17 cellular contexts compared by ENCODE assay signal in the genomic region with DNA sequence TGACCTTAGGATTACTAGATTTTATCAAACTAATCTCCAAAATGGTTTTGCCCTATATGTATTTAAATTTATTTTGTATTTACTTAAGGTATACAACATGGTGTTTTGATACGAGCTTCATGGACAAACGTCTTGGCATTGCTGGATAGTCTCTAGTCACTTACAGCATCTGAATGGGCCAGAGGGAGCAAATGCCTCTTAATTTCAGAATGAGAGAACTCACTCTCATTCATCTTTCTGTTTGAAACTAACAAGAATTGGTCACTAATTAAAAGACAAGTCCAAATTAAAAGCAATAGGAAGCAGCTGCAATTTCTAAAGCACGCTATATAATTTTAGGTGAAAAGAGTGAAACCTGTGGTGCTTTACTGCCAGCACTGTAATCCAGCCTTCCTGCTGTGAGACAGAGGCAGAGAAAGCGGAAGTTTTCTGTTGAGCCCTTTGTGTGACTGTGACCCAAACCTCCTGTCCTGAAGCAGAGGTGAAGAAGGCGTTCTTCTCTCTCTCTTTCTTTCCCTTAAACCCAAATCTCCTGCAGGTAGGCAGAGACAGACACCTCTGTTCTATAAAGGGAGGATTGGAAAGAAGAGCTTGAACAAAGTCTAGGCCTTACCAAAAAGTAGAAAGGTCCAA.
DNase-seq lines count a peak whose midpoint lies in the region; ATAC-seq, FAIRE-seq and TF ChIP-seq lines count a peak whose summit lies in the region.
"Had no signal": no experiment of that assay in that cellular context is flagged by ENCODE, and none has a peak within 500 bp of the region (broad histone marks: within the 10 kb centered on the region; RNA-seq: fewer than 3 reads in every experiment).

No MANE protein-coding gene starts in this region.

- no peaks in the 10 kb centered on the region for H3K4me1 ChIP-seq in GM12878 (ENCODE audit: control insufficient read depth, insufficient read depth, low read length)
- H3K4me1 ChIP-seq: Peyer's patch, sigmoid colon had no signal

- H3K4me2 ChIP-seq in GM12878 (ENCODE audit: control insufficient read depth, insufficient read depth): no peak overlapping the region

- ATAC-seq in GM18867 (IDR thresholded peaks at IDR 0.05; ENCODE audit: unreplicated experiment) (peak; percentile 88), GM21619 (IDR thresholded peaks at IDR 0.05; ENCODE audit: unreplicated experiment) (peak; percentile 91), HG03432 (IDR thresholded peaks at IDR 0.05; ENCODE audit: unreplicated experiment) (peak; percentile 81), GM12878 (peak; percentile 74), GM21526 (IDR thresholded peaks at IDR 0.05; ENCODE audit: low FRiP score, unreplicated experiment) (no peak), GM18519 (IDR thresholded peaks at IDR 0.05; ENCODE audit: low FRiP score, unreplicated experiment) (no peak)
- ATAC-seq: left ventricle myocardium superior; stimulated activated naive CD8-positive, alpha-beta T cell treated with anti-CD3 and anti-CD28 coated beads, Interleukin-15, amount 100 ng/mL, for 72 hours; T-helper 17 cell had no signal

- no peak for TF ChIP-seq RAD21 in GM12878 (IDR thresholded peaks at IDR 0.05; ENCODE audit: insufficient read depth, low read depth, low read length)

- BruUV-seq in GM12878 (replicated peaks; lab: Mats Ljungman, UMichigan): no TSS peak

- no peaks in the 10 kb centered on the region for H3K79me2 ChIP-seq in GM12878 (ENCODE audit: control insufficient read depth, insufficient read depth, low read length)

- CTCF ChIA-PET in GM12878 (lab: Yijun Ruan, JAX): interaction anchor here (0.6 to 1.1 kb wide), 3 partner anchors 15 to 121 kb away, joined by 3 read pairs; no protein-coding TSS in a partner anchor

- TF ChIP-seq CTCF in GM12878 (IDR thresholded peaks at IDR 0.05 in 2 of 3, conservative IDR thresholded peaks at IDR 0.05 in 1 of 3; ENCODE audit: control insufficient read depth in 2 of 3, extremely low read depth in 1 of 3, insufficient read depth in 1 of 3, low read depth in 3 of 3, low read length in 3 of 3): no peak
- no peak for TF ChIP-seq CTCF in HFFc6 (IDR thresholded peaks at IDR 0.05)

- H3K9ac ChIP-seq in GM12878 (ENCODE audit: control insufficient read depth, insufficient read depth, low read length): no peak overlapping the region

- no peaks in the 10 kb centered on the region for H3K27me3 Mint-ChIP-seq in HFFc6 (ENCODE audit: insufficient read depth)
- H3K27me3 Mint-ChIP-seq: activated CD4-positive, alpha-beta memory T cell treated with anti-CD3 and anti-CD28 coated beads, Interleukin-2, amount 10 ng/mL, durations not matched to agents 7 days and 5 days; stimulated activated naive CD8-positive, alpha-beta T cell treated with anti-CD3 and anti-CD28 coated beads, Interleukin-15, amount 100 ng/mL, for 72 hours; T-helper 17 cell had no signal

- H4K20me1 ChIP-seq in GM12878 (ENCODE audit: control insufficient read depth, insufficient read depth): no peaks in the 10 kb centered on the region

- in situ Hi-C loops in GM12878 (cut with MboI): no loop called here

- H3K4me3 Mint-ChIP-seq in HFFc6: no peak overlapping the region
- H3K4me3 Mint-ChIP-seq: activated CD4-positive, alpha-beta memory T cell treated with anti-CD3 and anti-CD28 coated beads, Interleukin-2, amount 10 ng/mL, durations not matched to agents 7 days and 5 days; stimulated activated naive CD8-positive, alpha-beta T cell treated with anti-CD3 and anti-CD28 coated beads, Interleukin-15, amount 100 ng/mL, for 72 hours; T-helper 17 cell had no signal

- no peak overlapping the region for H3K4me3 ChIP-seq in GM12878
- H3K4me3 ChIP-seq: Peyer's patch, sigmoid colon had no signal

- SMC1A ChIA-PET in GM12878 (lab: Charles Lee; ENCODE audit: uncharacterized antibody, unreplicated experiment): interaction anchor here (0.8 kb wide), 1 partner anchor 32 kb away, joined by 3 read pairs; no protein-coding TSS in a partner anchor

- WGBS in GM12878 (ENCODE audit: insufficient coverage, insufficient replicate concordance, low lambda C conversion rate, missing lambda C conversion rate): 6% methylated on average over 5 of the region's 5 CpGs

- H3K27ac ChIP-seq in GM12878 (ENCODE audit: control insufficient read depth, insufficient read depth): no peak overlapping the region
- H3K27ac ChIP-seq: Peyer's patch, sigmoid colon had no signal

- RAD21 ChIA-PET in GM12878 (lab: Charles Lee; ENCODE audit: unreplicated experiment): no interaction called here

- no peak for FAIRE-seq in GM12878 (lab: Jason Lieb, UNC)

- no peaks in the 10 kb centered on the region for H3K27me3 ChIP-seq in GM12878 (replicated peaks in 1 of 2; ENCODE audit: control insufficient read depth in 2 of 2, insufficient read depth in 2 of 2, low read length in 1 of 2)
- H3K27me3 ChIP-seq: Peyer's patch, sigmoid colon had no signal

- H3K9me3 Mint-ChIP-seq in HFFc6: no peaks in the 10 kb centered on the region
- H3K9me3 Mint-ChIP-seq: activated CD4-positive, alpha-beta memory T cell treated with anti-CD3 and anti-CD28 coated beads, Interleukin-2, amount 10 ng/mL, durations not matched to agents 7 days and 5 days; stimulated activated naive CD8-positive, alpha-beta T cell treated with anti-CD3 and anti-CD28 coated beads, Interleukin-15, amount 100 ng/mL, for 72 hours had no signal

- H3K36me3 ChIP-seq in GM12878 (ENCODE audit: control insufficient read depth in 2 of 2, insufficient read depth in 2 of 2, low read length in 1 of 2): no peaks in the 10 kb centered on the region
- H3K36me3 ChIP-seq: Peyer's patch, sigmoid colon had no signal

- H3K36me3 Mint-ChIP-seq in HFFc6 (ENCODE audit: low read depth): no peaks in the 10 kb centered on the region

- H3K4me1 Mint-ChIP-seq in HFFc6 (ENCODE audit: low read depth): no peaks in the 10 kb centered on the region
- H3K4me1 Mint-ChIP-seq: activated CD4-positive, alpha-beta memory T cell treated with anti-CD3 and anti-CD28 coated beads, Interleukin-2, amount 10 ng/mL, durations not matched to agents 7 days and 5 days; stimulated activated naive CD8-positive, alpha-beta T cell treated with anti-CD3 and anti-CD28 coated beads, Interleukin-15, amount 100 ng/mL, for 72 hours; T-helper 17 cell had no signal

- H3K9me3 ChIP-seq in GM12878 (replicated peaks; ENCODE audit: control insufficient read depth, insufficient read depth, low read length): no peaks in the 10 kb centered on the region
- H3K9me3 ChIP-seq: Peyer's patch, sigmoid colon had no signal

- H3K27ac Mint-ChIP-seq in HFFc6: no peak overlapping the region
- H3K27ac Mint-ChIP-seq: activated CD4-positive, alpha-beta memory T cell treated with anti-CD3 and anti-CD28 coated beads, Interleukin-2, amount 10 ng/mL, durations not matched to agents 7 days and 5 days; stimulated activated naive CD8-positive, alpha-beta T cell treated with anti-CD3 and anti-CD28 coated beads, Interleukin-15, amount 100 ng/mL, for 72 hours; T-helper 17 cell had no signal

- intact Hi-C loops in GM12878 (cut with micrococcal nuclease; ENCODE audit: unreplicated experiment): no loop called here

- TF ChIP-seq POLR2A in GM12878 (IDR thresholded peaks at IDR 0.05; ENCODE audit: low read depth, low read length): no peak

- H2AFZ ChIP-seq in GM12878 (ENCODE audit: control insufficient read depth, low read depth, low read length): no peak overlapping the region

- POLR2A ChIA-PET in GM12878 (lab: Charles Lee): no interaction called here

- DNase-seq in GM12878 (ENCODE audit: low read depth, low spot score) (no peak), HFFc6 (no peak)
- DNase-seq in activated CD4-positive, CD25-positive, alpha-beta regulatory T cell treated with anti-CD3 and anti-CD28 coated beads, Interleukin-2, amount 50 U/mL, for 72 hours: no peak
- DNase-seq: activated CD4-positive, alpha-beta memory T cell treated with anti-CD3 and anti-CD28 coated beads, Interleukin-2, amount 10 ng/mL, durations not matched to agents 7 days and 5 days; activated gamma-delta T cell treated with Interleukin-2 at 50 U/mL for 16 hours; Karpas-422; left ventricle myocardium superior; NCI-H2171; Peyer's patch; sigmoid colon; stimulated activated naive CD8-positive, alpha-beta T cell treated with anti-CD3 and anti-CD28 coated beads, Interleukin-15, amount 100 ng/mL, for 72 hours; T-helper 17 cell had no signal

- no peak for TF ChIP-seq EP300 in GM12878 (IDR thresholded peaks at IDR 0.05; ENCODE audit: borderline replicate concordance in 1 of 2, control insufficient read depth in 1 of 2, low read depth in 2 of 2, low read length in 2 of 2)

TF ChIP-seq in GM12878, 131 proteins besides CTCF, POLR2A, EP300 and RAD21 (continues in another document):
- TF ChIP-seq ZNF592 (IDR thresholded peaks at IDR 0.05) (no peak), SMAD5 (IDR thresholded peaks at IDR 0.05; ENCODE audit: low read depth) (no peak)

Comparison
In these comparisons a context has a peak if more than half of its experiments do, and no peak if none do; other contexts are left out.
1. ATAC-seq: peak in GM18867 (single experiment), GM21619 (single experiment), HG03432 (single experiment) and GM12878 (single experiment); none in GM21526 (single experiment) and GM18519 (single experiment).